In genomic region chr1:63593303-63593886, GRCh38 we compare ENCODE assay signal across 8 cellular contexts. TPM values are rescaled to one million over a fixed set of nuclear protein-coding genes. Genes with fewer than 3 reads are reported as not detected.
A peak's percentile ranks its signal among the peaks of the same experiment; 100 is the strongest.
DNase-seq lines count a peak whose midpoint lies in the region; ATAC-seq and TF ChIP-seq lines count a peak whose summit lies in the region.

Gene PGM1, plus strand, starts transcription at chr1:63593411. Its CDS starts 78 bp downstream, at chr1:63593489.

- TF ChIP-seq POLR2A in gastroesophageal sphincter (IDR thresholded peaks at IDR 0.05) = peak in 1 of 2 donors; percentile 32

- no CpG with 5 or more reads among the region's 64 CpGs for WGBS in gastroesophageal sphincter (ENCODE audit: low coverage in 1 of 2), 2 donors

- no peak for TF ChIP-seq EP300 in gastroesophageal sphincter (IDR thresholded peaks at IDR 0.05)

- TF ChIP-seq CTCF in KMS-11 (conservative IDR thresholded peaks at IDR 0.05; ENCODE audit: low read depth, low read length) (no peak), gastroesophageal sphincter (IDR thresholded peaks at IDR 0.05) (peak in 1 of 4 experiments; percentile 12)

- H3K27ac ChIP-seq in KMS-11 (peak within 1 kb of the TSS; percentile 76), gastroesophageal sphincter (peak within 1 kb of the TSS; percentile 41 to 94 (median 92))

- peak within 1 kb of the TSS; percentile 96 for H2AFZ ChIP-seq in KMS-11 (ENCODE audit: low read depth)

- H3K36me3 ChIP-seq in KMS-11 (ENCODE audit: insufficient read depth) = no peaks in the 10 kb centered on the region
- no peaks in the 10 kb centered on the region for H3K36me3 ChIP-seq in gastroesophageal sphincter

- no peaks in the 10 kb centered on the region for H3K9me3 ChIP-seq in gastroesophageal sphincter

- H3K4me1 ChIP-seq in KMS-11 (ENCODE audit: low read depth, poor library complexity, severe bottlenecking) (peaks cover 10% of the 10 kb centered on the region), gastroesophageal sphincter (peaks cover 0 to 32% (median 3%) of the 10 kb centered on the region in 3 donors)

- H3K9ac ChIP-seq in KMS-11 = peak within 1 kb of the TSS; percentile 80

- ATAC-seq in GM21786 (IDR thresholded peaks at IDR 0.05; ENCODE audit: unreplicated experiment) = peak; percentile 65
- ATAC-seq in gastroesophageal sphincter = peak; percentile 87

- DNase-seq in Daoy (ENCODE audit: low read depth) (peak; percentile 88), SHP77 treated with DMSO at 0.1 percent for 48 hours (lab: John Stamatoyannopoulos, UW) (peak; percentile 24), nucleus accumbens (lab: John Stamatoyannopoulos, UW) (peak in 54 of 56 donors; percentile 11 to 85 (median 65)), superior temporal gyrus (ENCODE audit: extremely low spot score) (peak; percentile 63)
- peak; percentile 79 for DNase-seq in activated naive CD4-positive, alpha-beta T cell treated with Interleukin-2 at 50 U/mL for 16 hours

- H3K4me3 ChIP-seq in KMS-11 (IDR thresholded peaks at IDR 0.05; ENCODE audit: insufficient read depth, low read depth, low read length) (peak within 1 kb of the TSS; percentile 79), gastroesophageal sphincter (peak within 1 kb of the TSS; percentile 56 to 95)

- H3K79me2 ChIP-seq in KMS-11 (ENCODE audit: insufficient read depth, low read depth) = no peaks in the 10 kb centered on the region

- peak within 1 kb of the TSS; percentile 67 for H3K4me2 ChIP-seq in KMS-11

- H3K27me3 ChIP-seq in KMS-11 (ENCODE audit: insufficient read depth, low read depth) (no peaks in the 10 kb centered on the region), gastroesophageal sphincter (no peaks in the 10 kb centered on the region)

- H4K20me1 ChIP-seq in KMS-11 (ENCODE audit: insufficient read depth) = no peaks in the 10 kb centered on the region

RNA-seq across cellular contexts. Expression of gene PGM1, which starts in this region (rescaled TPM):
- total RNA-seq in Daoy (2014; rRNA removed; shearing (Covaris generic)) = 37.9 and 41.1 TPM in 2 replicates
- 10 to 100 TPM; 40.0 to 95.6 (median 61.4) TPM for total RNA-seq in gastroesophageal sphincter

Comparison
In these comparisons a context has a peak if more than half of its experiments do, and no peak if none do; other contexts are left out.
1. Peak in every context shown above with its lines: DNase-seq, ATAC-seq, H3K4me3 ChIP-seq and H3K27ac ChIP-seq.
2. DNase-seq: peak in every context shown above with its lines; median percentile 88 in Daoy; 79 in activated naive CD4-positive, alpha-beta T cell treated with Interleukin-2 at 50 U/mL for 16 hours; 65 in nucleus accumbens; 63 in superior temporal gyrus; 24 in SHP77 treated with DMSO at 0.1 percent for 48 hours.